10 cellular contexts compared by ENCODE assay signal in the genomic region with DNA sequence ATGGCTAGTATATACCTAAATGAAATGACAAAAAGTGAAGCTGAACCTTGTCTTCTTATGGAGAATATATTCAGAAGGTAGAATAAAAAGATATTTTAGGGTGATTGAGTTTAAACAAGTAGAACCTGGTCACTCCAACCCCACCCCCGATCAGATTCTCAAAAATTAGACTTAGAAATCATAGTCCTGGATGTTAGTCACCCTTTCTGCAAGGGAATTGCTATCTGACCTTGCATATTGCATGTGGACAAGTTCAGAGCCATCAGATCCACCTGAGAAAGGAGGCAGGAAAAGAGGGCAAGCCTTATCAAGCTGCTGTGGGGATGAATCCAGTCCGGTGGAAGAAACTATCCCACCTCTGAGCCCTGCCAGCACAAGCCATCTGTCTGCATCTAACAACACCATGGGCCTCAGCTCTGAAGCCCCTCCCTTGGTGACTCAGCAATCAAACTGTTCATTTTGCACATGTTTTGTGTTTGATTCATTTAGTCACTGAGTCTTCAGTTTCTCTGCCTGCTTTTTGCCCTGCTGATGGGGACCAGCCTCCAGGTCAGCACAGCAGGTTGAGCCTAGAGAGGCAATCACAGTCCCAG.
A peak's percentile ranks its signal among the peaks of the same experiment; 100 is the strongest.
DNase-seq lines count a peak whose midpoint lies in the region; ATAC-seq and TF ChIP-seq lines count a peak whose summit lies in the region.
"Had no signal": no experiment of that assay in that cellular context is flagged by ENCODE, and none has a peak within 500 bp of the region (broad histone marks: within the 10 kb centered on the region; RNA-seq: fewer than 3 reads in every experiment).

No MANE protein-coding gene starts in this region.

- DNase-seq in DND-41 (peak; percentile 41), NCI-H226 (peak; percentile 53), dedifferentiated amniotic fluid mesenchymal stem cell (ENCODE audit: extremely low spot score) (peak; percentile 79), non-pigmented ciliary epithelial cell (ENCODE audit: low read depth) (peak; percentile 31), suprapubic skin (ENCODE audit: low spot score in 2 of 2) (no peak), OCI-M2 (lab: John Stamatoyannopoulos, UW; ENCODE audit: unreplicated experiment) (no peak), COLO668 (lab: John Stamatoyannopoulos, UW; ENCODE audit: unreplicated experiment) (no peak)
- DNase-seq: activated T-cell treated with anti-CD3 and anti-CD28 coated beads, Interleukin-2, amount 50 U/mL, for 1 hour; stimulated activated CD4-positive, alpha-beta T cell treated with anti-CD3 and anti-CD28 coated beads, Interleukin-2, amount 100 ng/mL, for 48 hours had no signal

- H3K4me1 ChIP-seq in DND-41 (ENCODE audit: insufficient read depth, low read length) (peaks cover 10% of the 10 kb centered on the region), suprapubic skin (no peaks in the 10 kb centered on the region)

- H2AFZ ChIP-seq in DND-41 (ENCODE audit: low read depth, low read length), result no peak overlapping the region

- TF ChIP-seq CTCF in DND-41 (IDR thresholded peaks at IDR 0.05; ENCODE audit: borderline replicate concordance, extremely low read depth, low read length, poor library complexity, severe bottlenecking), result no peak
- no peak for TF ChIP-seq CTCF in suprapubic skin (IDR thresholded peaks at IDR 0.05)

- no peaks in the 10 kb centered on the region for H3K36me3 ChIP-seq in DND-41 (ENCODE audit: insufficient read depth, low read length)
- no peaks in the 10 kb centered on the region for H3K36me3 ChIP-seq in suprapubic skin

- H3K27me3 ChIP-seq in DND-41 (ENCODE audit: insufficient read depth, low read length, poor library complexity), result no peaks in the 10 kb centered on the region
- no peaks in the 10 kb centered on the region for H3K27me3 ChIP-seq in suprapubic skin

- H3K9me3 ChIP-seq in DND-41 (ENCODE audit: insufficient read depth, low read length, severe bottlenecking) (peaks cover 3% of the 10 kb centered on the region), suprapubic skin (no peaks in the 10 kb centered on the region)

- H3K4me3 ChIP-seq in DND-41 (ENCODE audit: low read depth in 1 of 2, low read length in 2 of 2) (no peak overlapping the region), suprapubic skin (no peak overlapping the region)

- H3K27ac ChIP-seq in DND-41 (ENCODE audit: low read length) (no peak overlapping the region), suprapubic skin (no peak overlapping the region)

- no peak for TF ChIP-seq EP300 in suprapubic skin (IDR thresholded peaks at IDR 0.05)

- no peak for TF ChIP-seq POLR2A in suprapubic skin (IDR thresholded peaks at IDR 0.05)

- H3K9ac ChIP-seq in DND-41 (ENCODE audit: low read depth, low read length), result no peak overlapping the region

- no peaks in the 10 kb centered on the region for H4K20me1 ChIP-seq in DND-41 (ENCODE audit: insufficient read depth, low read length)

- no peaks in the 10 kb centered on the region for H3K79me2 ChIP-seq in DND-41 (ENCODE audit: insufficient read depth, low read length)

- 48% methylated on average over 2 of the region's 2 CpGs for WGBS in suprapubic skin

- no peak overlapping the region; the same call in 1 of the 2 replicates for H3K4me2 ChIP-seq in DND-41 (ENCODE audit: insufficient read depth, low read length)

- ATAC-seq in DND-41 (ENCODE audit: insufficient read depth, low read depth), result peak; percentile 90
- ATAC-seq in GM18498 (IDR thresholded peaks at IDR 0.05; ENCODE audit: unreplicated experiment), result no peak

Comparison
In these comparisons a context has a peak if more than half of its experiments do, and no peak if none do; other contexts are left out.
1. DNase-seq: peak in DND-41 (single experiment), NCI-H226 (single experiment), dedifferentiated amniotic fluid mesenchymal stem cell (single experiment) and non-pigmented ciliary epithelial cell (single experiment); none in suprapubic skin (0 of 2), OCI-M2 (single experiment) and COLO668 (single experiment).